ENCODE assay signal across 10 cellular contexts in genomic region chr12:5556033-5556614, GRCh38.
DNase-seq lines count a peak whose midpoint lies in the region; ATAC-seq, FAIRE-seq and TF ChIP-seq lines count a peak whose summit lies in the region.
"Had no signal": no experiment of that assay in that cellular context is flagged by ENCODE, and none has a peak within 500 bp of the region (broad histone marks: within the 10 kb centered on the region; RNA-seq: fewer than 3 reads in every experiment).

No MANE protein-coding gene starts in this region.

- CTCF ChIA-PET in activated CD8-positive, alpha-beta T cell treated with anti-CD3 and anti-CD28 coated beads for 36 hours (lab: Charles Lee): interaction anchor here (0.9 to 1.5 kb wide), 5 partner anchors 11 to 236 kb away, joined by 3 to 4 read pairs (median 4); no protein-coding TSS in a partner anchor
- CTCF ChIA-PET in activated CD8-positive, alpha-beta T cell treated with anti-CD3 and anti-CD28 coated beads, Interleukin-2, amount 10 ng/mL, durations not matched to agents 7 days and 5 days (lab: Charles Lee): no interaction called here

- no peak overlapping the region for H3K27ac Mint-ChIP-seq in activated CD8-positive, alpha-beta T cell treated with anti-CD3 and anti-CD28 coated beads for 36 hours
- H3K27ac Mint-ChIP-seq in activated CD8-positive, alpha-beta T cell treated with anti-CD3 and anti-CD28 coated beads, Interleukin-2, amount 10 ng/mL, durations not matched to agents 7 days and 5 days: no peak overlapping the region
- H3K27ac Mint-ChIP-seq: CD8-positive, alpha-beta memory T cell had no signal

- no peak for ATAC-seq in activated CD8-positive, alpha-beta T cell treated with anti-CD3 and anti-CD28 coated beads for 36 hours
- no peak for ATAC-seq in activated CD8-positive, alpha-beta T cell treated with anti-CD3 and anti-CD28 coated beads, Interleukin-2, amount 10 ng/mL, durations not matched to agents 7 days and 5 days

- intact Hi-C loops in activated CD8-positive, alpha-beta T cell treated with anti-CD3 and anti-CD28 coated beads for 36 hours (cut with micrococcal nuclease): no loop called here

- H3K9me3 Mint-ChIP-seq in activated CD8-positive, alpha-beta T cell treated with anti-CD3 and anti-CD28 coated beads for 36 hours: no peaks in the 10 kb centered on the region
- no peaks in the 10 kb centered on the region for H3K9me3 Mint-ChIP-seq in activated CD8-positive, alpha-beta T cell treated with anti-CD3 and anti-CD28 coated beads, Interleukin-2, amount 10 ng/mL, durations not matched to agents 7 days and 5 days (ENCODE audit: insufficient read depth)

- no peak overlapping the region for H3K27ac ChIP-seq in brain microvascular endothelial cell
- H3K27ac ChIP-seq: breast epithelium had no signal

- in situ Hi-C loops in brain microvascular endothelial cell (cut with HindIII; ENCODE audit: low pct_ligation_motif_present, low sequenced_read_pairs): no loop called here

- no peaks in the 10 kb centered on the region for H3K4me1 Mint-ChIP-seq in activated CD8-positive, alpha-beta T cell treated with anti-CD3 and anti-CD28 coated beads for 36 hours (ENCODE audit: low read depth)
- H3K4me1 Mint-ChIP-seq in activated CD8-positive, alpha-beta T cell treated with anti-CD3 and anti-CD28 coated beads, Interleukin-2, amount 10 ng/mL, durations not matched to agents 7 days and 5 days (ENCODE audit: low read depth): no peaks in the 10 kb centered on the region
- H3K4me1 Mint-ChIP-seq: CD8-positive, alpha-beta memory T cell had no signal

- DNase-seq in activated CD8-positive, alpha-beta T cell treated with anti-CD3 and anti-CD28 coated beads for 36 hours: peak; percentile 12
- no peak for DNase-seq in activated CD8-positive, alpha-beta T cell treated with anti-CD3 and anti-CD28 coated beads, Interleukin-2, amount 10 ng/mL, durations not matched to agents 7 days and 5 days
- no peak for DNase-seq in HTR-8/SVneo (ENCODE audit: insufficient read length, low spot score)
- DNase-seq in brain microvascular endothelial cell: no peak
- no peak for DNase-seq in retinal pigment epithelial cell (ENCODE audit: low read depth)
- DNase-seq in GM03348 (ENCODE audit: low spot score): no peak
- no peak for DNase-seq in AG08395 (ENCODE audit: low spot score)
- DNase-seq in mucosa of gallbladder (ENCODE audit: low spot score): no peak
- DNase-seq: CD8-positive, alpha-beta memory T cell had no signal

- H3K36me3 Mint-ChIP-seq in activated CD8-positive, alpha-beta T cell treated with anti-CD3 and anti-CD28 coated beads for 36 hours (ENCODE audit: low read depth): no peaks in the 10 kb centered on the region
- H3K36me3 Mint-ChIP-seq in activated CD8-positive, alpha-beta T cell treated with anti-CD3 and anti-CD28 coated beads, Interleukin-2, amount 10 ng/mL, durations not matched to agents 7 days and 5 days (ENCODE audit: low read depth): no peaks in the 10 kb centered on the region
- H3K36me3 Mint-ChIP-seq: CD8-positive, alpha-beta memory T cell had no signal

- POLR2A ChIA-PET in activated CD8-positive, alpha-beta T cell treated with anti-CD3 and anti-CD28 coated beads for 36 hours (lab: Charles Lee): no interaction called here
- POLR2A ChIA-PET in activated CD8-positive, alpha-beta T cell treated with anti-CD3 and anti-CD28 coated beads, Interleukin-2, amount 10 ng/mL, durations not matched to agents 7 days and 5 days (lab: Charles Lee): no interaction called here

- H3K4me3 Mint-ChIP-seq in activated CD8-positive, alpha-beta T cell treated with anti-CD3 and anti-CD28 coated beads for 36 hours: no peak overlapping the region
- no peak overlapping the region for H3K4me3 Mint-ChIP-seq in activated CD8-positive, alpha-beta T cell treated with anti-CD3 and anti-CD28 coated beads, Interleukin-2, amount 10 ng/mL, durations not matched to agents 7 days and 5 days
- H3K4me3 Mint-ChIP-seq: CD8-positive, alpha-beta memory T cell had no signal

- H3K4me3 ChIP-seq in brain microvascular endothelial cell (ENCODE audit: low read depth, low read length) (no peak overlapping the region), retinal pigment epithelial cell (ENCODE audit: low read length) (no peak overlapping the region)
- H3K4me3 ChIP-seq: breast epithelium had no signal

- TF ChIP-seq CTCF in activated CD8-positive, alpha-beta T cell treated with anti-CD3 and anti-CD28 coated beads for 36 hours (IDR thresholded peaks at IDR 0.05): peak; percentile 61
- peak; percentile 53 for TF ChIP-seq CTCF in brain microvascular endothelial cell (IDR thresholded peaks at IDR 0.05; ENCODE audit: low read depth, low read length, missing control alignments)
- peak; percentile 28 for TF ChIP-seq CTCF in retinal pigment epithelial cell (conservative IDR thresholded peaks at IDR 0.05; ENCODE audit: low read depth, low read length)

- no peaks in the 10 kb centered on the region for H3K36me3 ChIP-seq in brain microvascular endothelial cell (replicated peaks)
- H3K36me3 ChIP-seq: breast epithelium had no signal

- H3K27me3 ChIP-seq in brain microvascular endothelial cell (replicated peaks): no peaks in the 10 kb centered on the region
- H3K27me3 ChIP-seq: breast epithelium had no signal

- FAIRE-seq in HTR-8/SVneo (lab: Jason Lieb, UNC): peak; percentile 40

- peaks cover 15% of the 10 kb centered on the region for H3K27me3 Mint-ChIP-seq in activated CD8-positive, alpha-beta T cell treated with anti-CD3 and anti-CD28 coated beads for 36 hours
- no peaks in the 10 kb centered on the region for H3K27me3 Mint-ChIP-seq in activated CD8-positive, alpha-beta T cell treated with anti-CD3 and anti-CD28 coated beads, Interleukin-2, amount 10 ng/mL, durations not matched to agents 7 days and 5 days (ENCODE audit: low read depth)
